ENCODE assay signal across 8 cellular contexts in the genomic region with DNA sequence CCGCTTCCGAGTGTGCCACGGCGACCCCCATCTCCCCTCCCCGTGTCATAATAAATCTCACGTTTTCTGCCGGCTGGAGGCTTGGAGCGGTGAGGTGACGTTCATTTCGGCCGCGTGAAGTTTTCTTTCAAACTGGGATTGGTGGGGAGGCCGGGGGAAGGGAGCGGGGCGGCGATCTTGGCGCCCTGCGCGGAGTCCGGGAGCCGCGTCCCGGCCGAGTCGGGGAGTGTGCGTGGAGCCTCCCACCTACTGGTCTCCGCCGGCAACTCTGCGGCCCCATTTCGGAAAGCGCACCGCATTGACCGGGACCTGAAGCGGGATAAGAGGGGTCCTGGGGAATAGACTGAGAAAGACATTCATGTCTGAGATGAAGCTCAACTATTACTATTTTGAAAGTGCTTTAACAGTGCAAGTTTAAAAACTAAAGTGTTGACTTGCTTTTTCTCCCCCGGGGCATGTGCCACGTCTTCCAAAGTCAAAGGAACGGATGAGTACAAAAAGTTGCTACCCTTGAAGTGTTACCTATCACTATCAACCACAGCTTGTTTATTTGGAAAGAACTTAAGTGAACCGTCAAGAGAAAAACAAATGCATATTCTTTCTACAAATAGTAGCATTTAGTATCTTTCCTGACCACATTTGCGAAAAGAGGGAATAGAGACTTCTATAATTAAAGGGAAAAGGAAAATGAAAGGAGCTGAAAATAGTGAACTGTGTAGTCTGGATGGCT. TPM values are rescaled to one million over a fixed set of nuclear protein-coding genes. Genes with fewer than 3 reads are reported as not detected.
DNase-seq lines count a peak whose midpoint lies in the region; ATAC-seq, FAIRE-seq and TF ChIP-seq lines count a peak whose summit lies in the region.

No MANE protein-coding gene starts in this region.

- H3K9me3 Mint-ChIP-seq in immature natural killer cell, result no peaks in the 10 kb centered on the region

- H3K27ac ChIP-seq in RWPE1, result peak overlapping the region; percentile 94

- H3K27me3 ChIP-seq in bronchial epithelial cell (ENCODE audit: control insufficient read depth, insufficient read depth, low read length) (no peaks in the 10 kb centered on the region), skeletal muscle satellite cell (ENCODE audit: control insufficient read depth, insufficient read depth, low read length) (no peaks in the 10 kb centered on the region)

- CTCF ChIA-PET in RWPE1 (lab: Yijun Ruan, JAX), result interaction anchor here (0.6 to 2.6 kb wide), 8 partner anchors 114 to 1219 kb away, joined by 3 to 8 read pairs (median 4); no protein-coding TSS in a partner anchor

- peaks cover 52 to 68% of the 10 kb centered on the region in 2 donors for H3K4me1 Mint-ChIP-seq in immature natural killer cell

- ATAC-seq in GM19351 (IDR thresholded peaks at IDR 0.05; ENCODE audit: unreplicated experiment) (peak; percentile 11), HG03457 (IDR thresholded peaks at IDR 0.05; ENCODE audit: unreplicated experiment) (peak; percentile 15)

- DNase-seq in DMS53 (lab: John Stamatoyannopoulos, UW), result peak; percentile 81
- DNase-seq in RWPE1 (ENCODE audit: low spot score), result peak; percentile 58
- peak; percentile 42 for DNase-seq in bronchial epithelial cell (ENCODE audit: low read depth)
- DNase-seq in immature natural killer cell, result peak in 2 of 3 donors; percentile 48 to 56
- no peak for DNase-seq in RCC 7860 (ENCODE audit: low spot score)

- peak overlapping the region; percentile 89 for H3K4me2 ChIP-seq in skeletal muscle satellite cell (ENCODE audit: low read length)

- FAIRE-seq in bronchial epithelial cell (lab: Jason Lieb, UNC) (no peak), RCC 7860 (lab: Jason Lieb, UNC) (no peak)

- H3K4me3 ChIP-seq in bronchial epithelial cell (ENCODE audit: low read depth, low read length) (peak overlapping the region; percentile 86), skeletal muscle satellite cell (ENCODE audit: low read length) (peak overlapping the region; percentile 96)

- H3K36me3 ChIP-seq in bronchial epithelial cell (ENCODE audit: control insufficient read depth, insufficient read depth, low read length), result no peaks in the 10 kb centered on the region
- H3K36me3 ChIP-seq in skeletal muscle satellite cell (ENCODE audit: insufficient read depth, low read length), result no peaks in the 10 kb centered on the region

- peak; percentile 49; the same call in 1 of the 2 replicates for TF ChIP-seq CTCF in RWPE1 (conservative IDR thresholded peaks at IDR 0.05; ENCODE audit: low read depth)
- TF ChIP-seq CTCF in bronchial epithelial cell (IDR thresholded peaks at IDR 0.05; ENCODE audit: insufficient read depth, low read length, severe bottlenecking), result peak; percentile 66

- peaks cover 9% of the 10 kb centered on the region for H3K4me1 ChIP-seq in skeletal muscle satellite cell (ENCODE audit: control insufficient read depth, insufficient read depth, low read length)

- peak overlapping the region; percentile 86 to 97 (median 91) for H3K4me3 Mint-ChIP-seq in immature natural killer cell

- POLR2A ChIA-PET in RWPE1 (lab: Yijun Ruan, JAX; ENCODE audit: low non-redundant PET), result no interaction called here

- peak overlapping the region; percentile 86 to 96 (median 94) for H3K27ac Mint-ChIP-seq in immature natural killer cell

- no peaks in the 10 kb centered on the region for H3K9me3 ChIP-seq in skeletal muscle satellite cell (replicated peaks; ENCODE audit: low read length)

- peaks cover 9 to 13% (median 10%) of the 10 kb centered on the region in 3 donors for H3K27me3 Mint-ChIP-seq in immature natural killer cell (ENCODE audit: low read depth in 3 of 3)

- peaks cover 0 to 3% (median 0%) of the 10 kb centered on the region in 3 donors for H3K36me3 Mint-ChIP-seq in immature natural killer cell

- peak overlapping the region; percentile 92 for H3K9ac ChIP-seq in skeletal muscle satellite cell (ENCODE audit: low read depth, low read length)

RNA-seq across cellular contexts. Expression of a gene that starts 0.8 kb away (rescaled TPM):
- 9.0 and 27.4 TPM in 2 replicates for total RNA-seq in bronchial epithelial cell
- 10 to 100 TPM in 1 of 3 donors, 1 to 10 TPM in 2; 3.6 to 13.6 (median 8.0) TPM for polyA plus RNA-seq in immature natural killer cell
- total RNA-seq in skeletal muscle satellite cell (2012; rRNA removed), result 22.3 and 25.1 TPM in 2 replicates
